1 cellular context compared by ENCODE assay signal in the genomic region with DNA sequence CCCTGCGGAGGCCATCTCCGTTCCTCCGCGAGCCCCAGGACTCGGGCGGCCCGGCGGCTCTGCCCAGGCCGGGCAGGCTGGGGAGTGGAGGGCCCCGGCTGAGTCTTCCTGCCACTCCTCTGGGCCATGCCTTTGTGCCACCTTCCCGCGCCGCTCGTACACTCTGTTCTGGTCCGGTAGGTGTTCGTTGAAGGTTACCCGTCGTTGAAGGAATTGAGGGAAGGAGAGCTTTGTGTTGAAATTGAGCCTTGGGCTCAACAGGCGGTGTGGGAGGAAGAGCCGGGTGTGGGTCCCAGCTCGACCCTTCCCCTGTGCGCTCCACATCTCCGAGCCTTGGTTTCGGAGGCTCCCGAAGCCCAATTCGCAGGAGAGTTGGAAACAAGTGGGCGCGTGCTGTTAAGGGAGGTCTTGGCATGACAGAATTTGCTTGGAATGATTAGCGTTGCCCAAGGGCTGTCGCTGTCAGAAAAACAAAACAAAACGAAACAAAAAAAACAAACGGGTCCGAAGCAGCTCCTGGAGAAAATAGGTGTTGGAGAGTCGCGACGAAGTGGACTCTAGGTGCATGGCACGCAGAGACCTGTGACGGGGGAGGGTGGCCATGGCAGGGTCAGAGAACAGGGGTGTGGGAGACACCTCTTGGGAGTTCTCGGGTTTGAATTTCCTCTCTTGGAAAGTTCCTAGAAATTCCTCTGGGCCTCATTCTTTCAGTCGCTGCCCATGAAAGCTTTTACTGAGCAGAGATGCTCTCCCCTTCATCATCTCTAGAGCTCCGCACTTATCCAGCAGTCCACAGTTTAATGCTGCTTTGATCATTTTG.
TF ChIP-seq lines count a peak whose summit lies in the region.

No MANE protein-coding gene starts in this region.

TF ChIP-seq in HepG2, 621 proteins besides CTCF, POLR2A, EP300 and RAD21 (continued from another document and continues in another):
- TF ChIP-seq ZBTB40 (IDR thresholded peaks at IDR 0.05), result no peak
- 0 out of 2 replicates have a peak, but pooled peaks have one; percentile 10 for TF ChIP-seq ZBTB40 (CRISPR knock-in tag; IDR thresholded peaks at IDR 0.05)
- TF ChIP-seq DMTF1 (CRISPR knock-in tag; IDR thresholded peaks at IDR 0.05), result no peak
- TF ChIP-seq, protein P1, sequence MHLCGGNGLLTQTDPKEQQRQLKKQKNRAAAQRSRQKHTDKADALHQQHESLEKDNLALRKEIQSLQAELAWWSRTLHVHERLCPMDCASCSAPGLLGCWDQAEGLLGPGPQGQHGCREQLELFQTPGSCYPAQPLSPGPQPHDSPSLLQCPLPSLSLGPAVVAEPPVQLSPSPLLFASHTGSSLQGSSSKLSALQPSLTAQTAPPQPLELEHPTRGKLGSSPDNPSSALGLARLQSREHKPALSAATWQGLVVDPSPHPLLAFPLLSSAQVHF (CRISPR knock-in tag; IDR thresholded peaks at IDR 0.05), result no peak
- TF ChIP-seq ZNF883 (CRISPR knock-in tag; IDR thresholded peaks at IDR 0.05; ENCODE audit: not compliant biosample characterization), result peak; percentile 24
- TF ChIP-seq ZNF432 (CRISPR knock-in tag; IDR thresholded peaks at IDR 0.05; ENCODE audit: borderline replicate concordance), result no peak
- 0 out of 2 replicates have a peak, but pooled peaks have one; percentile 52 for TF ChIP-seq KLF15 (CRISPR knock-in tag; IDR thresholded peaks at IDR 0.05; ENCODE audit: borderline replicate concordance)
- no peak; the same call in 1 of the 2 replicates for TF ChIP-seq ZFP82 (CRISPR knock-in tag; IDR thresholded peaks at IDR 0.05; ENCODE audit: borderline replicate concordance)
- 0 out of 2 replicates have a peak, but pooled peaks have one; percentile 13 for TF ChIP-seq ZNF232 (CRISPR knock-in tag; IDR thresholded peaks at IDR 0.05; ENCODE audit: borderline replicate concordance)
- peak; percentile 83; the same call in 1 of the 2 replicates for TF ChIP-seq HOXA5 (CRISPR knock-in tag; IDR thresholded peaks at IDR 0.05)
- 0 out of 2 replicates have a peak, but pooled peaks have one; percentile 31 for TF ChIP-seq ZSCAN30 (CRISPR knock-in tag; IDR thresholded peaks at IDR 0.05)
- no peak for TF ChIP-seq ZNF788 (CRISPR knock-in tag; IDR thresholded peaks at IDR 0.05; ENCODE audit: borderline replicate concordance)
- no peak for TF ChIP-seq HCFC1 (IDR thresholded peaks at IDR 0.05; ENCODE audit: low read depth, low read length)
- TF ChIP-seq, protein P2, sequence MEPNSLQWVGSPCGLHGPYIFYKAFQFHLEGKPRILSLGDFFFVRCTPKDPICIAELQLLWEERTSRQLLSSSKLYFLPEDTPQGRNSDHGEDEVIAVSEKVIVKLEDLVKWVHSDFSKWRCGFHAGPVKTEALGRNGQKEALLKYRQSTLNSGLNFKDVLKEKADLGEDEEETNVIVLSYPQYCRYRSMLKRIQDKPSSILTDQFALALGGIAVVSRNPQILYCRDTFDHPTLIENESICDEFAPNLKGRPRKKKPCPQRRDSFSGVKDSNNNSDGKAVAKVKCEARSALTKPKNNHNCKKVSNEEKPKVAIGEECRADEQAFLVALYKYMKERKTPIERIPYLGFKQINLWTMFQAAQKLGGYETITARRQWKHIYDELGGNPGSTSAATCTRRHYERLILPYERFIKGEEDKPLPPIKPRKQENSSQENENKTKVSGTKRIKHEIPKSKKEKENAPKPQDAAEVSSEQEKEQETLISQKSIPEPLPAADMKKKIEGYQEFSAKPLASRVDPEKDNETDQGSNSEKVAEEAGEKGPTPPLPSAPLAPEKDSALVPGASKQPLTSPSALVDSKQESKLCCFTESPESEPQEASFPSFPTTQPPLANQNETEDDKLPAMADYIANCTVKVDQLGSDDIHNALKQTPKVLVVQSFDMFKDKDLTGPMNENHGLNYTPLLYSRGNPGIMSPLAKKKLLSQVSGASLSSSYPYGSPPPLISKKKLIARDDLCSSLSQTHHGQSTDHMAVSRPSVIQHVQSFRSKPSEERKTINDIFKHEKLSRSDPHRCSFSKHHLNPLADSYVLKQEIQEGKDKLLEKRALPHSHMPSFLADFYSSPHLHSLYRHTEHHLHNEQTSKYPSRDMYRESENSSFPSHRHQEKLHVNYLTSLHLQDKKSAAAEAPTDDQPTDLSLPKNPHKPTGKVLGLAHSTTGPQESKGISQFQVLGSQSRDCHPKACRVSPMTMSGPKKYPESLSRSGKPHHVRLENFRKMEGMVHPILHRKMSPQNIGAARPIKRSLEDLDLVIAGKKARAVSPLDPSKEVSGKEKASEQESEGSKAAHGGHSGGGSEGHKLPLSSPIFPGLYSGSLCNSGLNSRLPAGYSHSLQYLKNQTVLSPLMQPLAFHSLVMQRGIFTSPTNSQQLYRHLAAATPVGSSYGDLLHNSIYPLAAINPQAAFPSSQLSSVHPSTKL (CRISPR knock-in tag; IDR thresholded peaks at IDR 0.05), result 0 out of 2 replicates have a peak, but pooled peaks have one; percentile 3
- no peak for TF ChIP-seq ZNF230 (CRISPR knock-in tag; IDR thresholded peaks at IDR 0.05)
- no peak for TF ChIP-seq FOSL1 (CRISPR knock-in tag; IDR thresholded peaks at IDR 0.05; ENCODE audit: borderline replicate concordance)
- no peak for TF ChIP-seq PTBP1 (IDR thresholded peaks at IDR 0.05; ENCODE audit: low read depth, low read length, poor library complexity, severe bottlenecking)
- TF ChIP-seq, protein P3, sequence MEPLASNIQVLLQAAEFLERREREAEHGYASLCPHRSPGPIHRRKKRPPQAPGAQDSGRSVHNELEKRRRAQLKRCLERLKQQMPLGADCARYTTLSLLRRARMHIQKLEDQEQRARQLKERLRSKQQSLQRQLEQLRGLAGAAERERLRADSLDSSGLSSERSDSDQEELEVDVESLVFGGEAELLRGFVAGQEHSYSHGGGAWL (CRISPR knock-in tag; IDR thresholded peaks at IDR 0.05), result no peak; the same call in 1 of the 2 replicates
- TF ChIP-seq TFAP4 (IDR thresholded peaks at IDR 0.05; ENCODE audit: borderline replicate concordance, low read depth), result no peak
- TF ChIP-seq, protein P4, sequence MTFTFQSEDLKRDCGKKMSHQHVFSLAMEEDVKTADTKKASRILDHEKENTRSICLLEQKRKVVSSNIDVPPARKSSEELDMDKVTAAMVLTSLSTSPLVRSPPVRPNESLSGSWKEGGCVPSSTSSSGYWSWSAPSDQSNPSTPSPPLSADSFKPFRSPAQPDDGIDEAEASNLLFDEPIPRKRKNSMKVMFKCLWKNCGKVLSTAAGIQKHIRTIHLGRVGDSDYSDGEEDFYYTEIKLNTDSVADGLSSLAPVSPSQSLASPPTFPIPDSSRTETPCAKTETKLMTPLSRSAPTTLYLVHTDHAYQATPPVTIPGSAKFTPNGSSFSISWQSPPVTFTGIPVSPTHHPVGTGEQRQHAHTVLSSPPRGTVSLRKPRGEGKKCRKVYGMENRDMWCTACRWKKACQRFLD (CRISPR knock-in tag; IDR thresholded peaks at IDR 0.05; ENCODE audit: borderline replicate concordance), result 0 out of 2 replicates have a peak, but pooled peaks have one; percentile 17
- TF ChIP-seq ARNT2 (CRISPR knock-in tag; IDR thresholded peaks at IDR 0.05; ENCODE audit: low read depth), result no peak
- TF ChIP-seq, protein P5, sequence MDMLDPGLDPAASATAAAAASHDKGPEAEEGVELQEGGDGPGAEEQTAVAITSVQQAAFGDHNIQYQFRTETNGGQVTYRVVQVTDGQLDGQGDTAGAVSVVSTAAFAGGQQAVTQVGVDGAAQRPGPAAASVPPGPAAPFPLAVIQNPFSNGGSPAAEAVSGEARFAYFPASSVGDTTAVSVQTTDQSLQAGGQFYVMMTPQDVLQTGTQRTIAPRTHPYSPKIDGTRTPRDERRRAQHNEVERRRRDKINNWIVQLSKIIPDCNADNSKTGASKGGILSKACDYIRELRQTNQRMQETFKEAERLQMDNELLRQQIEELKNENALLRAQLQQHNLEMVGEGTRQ (IDR thresholded peaks at IDR 0.05; ENCODE audit: low read depth, low read length), result no peak
- TF ChIP-seq, protein P5 (CRISPR knock-in tag; IDR thresholded peaks at IDR 0.05; ENCODE audit: borderline replicate concordance), result 0 out of 2 replicates have a peak, but pooled peaks have one; percentile 5
- TF ChIP-seq KLF13 (CRISPR knock-in tag; IDR thresholded peaks at IDR 0.05), result no peak; the same call in 1 of the 2 replicates
- no peak for TF ChIP-seq ZNF740 (CRISPR knock-in tag; IDR thresholded peaks at IDR 0.05)
- no peak for TF ChIP-seq IRF1 (CRISPR knock-in tag; IDR thresholded peaks at IDR 0.05; ENCODE audit: low read depth)
